Comparison of ENCODE assay signal across 16 cellular contexts in genomic region chr3:59408047-59408624, GRCh38.
DNase-seq lines count a peak whose midpoint lies in the region; ATAC-seq lines count a peak whose summit lies in the region.
"Had no signal": no experiment of that assay in that cellular context is flagged by ENCODE, and none has a peak within 500 bp of the region (broad histone marks: within the 10 kb centered on the region; RNA-seq: fewer than 3 reads in every experiment).

No MANE protein-coding gene starts in this region.

- peak overlapping the region; percentile 34 to 61 for H3K27ac ChIP-seq in mucosa of rectum (ENCODE audit: low read depth in 2 of 2, low read length in 2 of 2)
- H3K27ac ChIP-seq: right lobe of liver had no signal

- no peak overlapping the region for H3K9ac ChIP-seq in mucosa of rectum (ENCODE audit: low read depth in 1 of 2, low read length in 2 of 2)

- no peak overlapping the region for H3K4me3 ChIP-seq in mucosa of rectum (ENCODE audit: low read length in 2 of 2)
- H3K4me3 ChIP-seq: right lobe of liver had no signal

- H3K4me1 ChIP-seq in mucosa of rectum (ENCODE audit: control insufficient read depth in 2 of 2, insufficient read depth in 2 of 2, low read length in 2 of 2): peaks cover 9 to 14% of the 10 kb centered on the region in 2 donors
- H3K4me1 ChIP-seq: right lobe of liver had no signal

- no peaks in the 10 kb centered on the region for H3K36me3 ChIP-seq in mucosa of rectum (ENCODE audit: control insufficient read depth in 2 of 2, insufficient read depth in 2 of 2, low read length in 2 of 2)
- H3K36me3 ChIP-seq: right lobe of liver had no signal

- H3K9me3 ChIP-seq in mucosa of rectum (ENCODE audit: control insufficient read depth in 2 of 2, low read length in 2 of 2): no peaks in the 10 kb centered on the region
- H3K9me3 ChIP-seq: right lobe of liver had no signal

- H3K27me3 ChIP-seq in mucosa of rectum (ENCODE audit: control insufficient read depth in 2 of 2, insufficient read depth in 2 of 2, low read length in 2 of 2): no peaks in the 10 kb centered on the region
- H3K27me3 ChIP-seq: right lobe of liver had no signal

- DNase-seq in NCI-H1105 (lab: John Stamatoyannopoulos, UW) (no peak), GOT3 (lab: John Stamatoyannopoulos, UW) (no peak)
- DNase-seq: activated T-cell treated with anti-CD3 and anti-CD28 coated beads for 4 hours; aorta; CD8-positive, alpha-beta T cell; GF-D8; immature natural killer cell; NCI-H1417; NCI-H748 treated with DMSO at 0.1 percent for 48 hours; right lobe of liver had no signal

- ATAC-seq in GM19035 (IDR thresholded peaks at IDR 0.05; ENCODE audit: unreplicated experiment) (peak; percentile 71), GM21786 (IDR thresholded peaks at IDR 0.05; ENCODE audit: unreplicated experiment) (peak; percentile 59), HG03432 (IDR thresholded peaks at IDR 0.05; ENCODE audit: unreplicated experiment) (peak; percentile 70), GM19467 (IDR thresholded peaks at IDR 0.05; ENCODE audit: unreplicated experiment) (no peak)
- ATAC-seq: CD8-positive, alpha-beta T cell; right lobe of liver; Right ventricle myocardium inferior had no signal
